In the genomic region with DNA sequence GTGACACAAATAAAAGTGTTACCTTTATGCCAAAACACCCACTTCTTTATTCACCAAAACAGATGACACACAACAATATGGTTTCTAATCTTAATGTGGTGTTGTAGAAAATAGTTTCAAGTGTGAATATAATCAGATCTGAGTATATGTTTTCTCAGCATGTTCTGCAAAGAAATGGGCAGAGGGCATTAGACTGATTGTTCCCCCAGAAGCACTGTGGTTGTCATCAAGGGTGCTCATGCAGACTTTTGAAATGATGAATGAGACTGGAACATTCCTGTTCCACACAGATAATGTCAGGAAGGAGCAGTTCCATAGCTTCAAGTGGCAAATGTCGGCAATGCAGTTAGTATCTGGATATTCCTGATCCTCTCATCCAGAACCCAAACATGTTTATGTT, we compare ENCODE assay signal across 5 cellular contexts.
TF ChIP-seq lines count a peak whose summit lies in the region.

No MANE protein-coding gene starts in this region.

TF ChIP-seq in GM23338, 12 proteins besides CTCF, POLR2A, EP300 and RAD21 (continues in another document):
- TF ChIP-seq ZNF331 (CRISPR knock-in tag; IDR thresholded peaks at IDR 0.05; ENCODE audit: low read depth) (no peak), POLR2AphosphoS5 (IDR thresholded peaks at IDR 0.05; ENCODE audit: low read depth) (no peak), ZNF114 (CRISPR knock-in tag; IDR thresholded peaks at IDR 0.05) (no peak)

TF ChIP-seq in HEK293, 187 proteins besides CTCF, POLR2A, EP300 and RAD21:
- TF ChIP-seq GFI1B (tag by site-specific recombination; IDR thresholded peaks at IDR 0.05) (no peak), ZNF548 (tag by site-specific recombination; IDR thresholded peaks at IDR 0.05) (no peak), ZNF175 (tag by site-specific recombination; IDR thresholded peaks at IDR 0.05) (no peak), OSR2 (tag by site-specific recombination; IDR thresholded peaks at IDR 0.05) (0 out of 2 replicates have a peak, but pooled peaks have one; percentile 14), SALL2 (tag by site-specific recombination; IDR thresholded peaks at IDR 0.05; ENCODE audit: borderline replicate concordance) (no peak), PRDM4 (tag by site-specific recombination; IDR thresholded peaks at IDR 0.05) (peak; percentile 68), ZNF354C (tag by site-specific recombination; IDR thresholded peaks at IDR 0.05; ENCODE audit: borderline replicate concordance, low read depth) (no peak), ZNF16 (tag by site-specific recombination; IDR thresholded peaks at IDR 0.05; ENCODE audit: low read depth) (no peak), ZNF169 (tag by site-specific recombination; IDR thresholded peaks at IDR 0.05) (no peak)

TF ChIP-seq in WTC11, 78 proteins besides CTCF, POLR2A, EP300 and RAD21 (continues in another document):
- no peak for TF ChIP-seq JUN (CRISPR knock-in tag; IDR thresholded peaks at IDR 0.05)
- TF ChIP-seq, protein P1, sequence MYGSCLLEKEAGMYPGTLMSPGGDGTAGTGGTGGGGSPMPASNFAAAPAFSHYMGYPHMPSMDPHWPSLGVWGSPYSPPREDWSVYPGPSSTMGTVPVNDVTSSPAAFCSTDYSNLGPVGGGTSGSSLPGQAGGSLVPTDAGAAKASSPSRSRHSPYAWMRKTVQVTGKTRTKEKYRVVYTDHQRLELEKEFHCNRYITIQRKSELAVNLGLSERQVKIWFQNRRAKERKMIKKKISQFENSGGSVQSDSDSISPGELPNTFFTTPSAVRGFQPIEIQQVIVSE (CRISPR knock-in tag; IDR thresholded peaks at IDR 0.05; ENCODE audit: borderline replicate concordance): no peak
- TF ChIP-seq TEAD1 (CRISPR knock-in tag; IDR thresholded peaks at IDR 0.05): no peak
- no peak for TF ChIP-seq PRDM15 (CRISPR knock-in tag; IDR thresholded peaks at IDR 0.05)
- TF ChIP-seq RELA (CRISPR knock-in tag; IDR thresholded peaks at IDR 0.05; ENCODE audit: borderline replicate concordance): no peak

TF ChIP-seq in K562, 482 proteins besides CTCF, POLR2A, EP300 and RAD21 (continues in another document):
- TF ChIP-seq RREB1 (CRISPR knock-in tag; IDR thresholded peaks at IDR 0.05): no peak
- peak; percentile 90 for TF ChIP-seq ARID1B (IDR thresholded peaks at IDR 0.05)
- TF ChIP-seq LEF1 (IDR thresholded peaks at IDR 0.05): peak; percentile 46; the same call in 1 of the 2 replicates
- peak; percentile 43; the same call in 1 of the 2 replicates for TF ChIP-seq MYC (IDR thresholded peaks at IDR 0.05; ENCODE audit: low read depth, low read length)
- no peak for TF ChIP-seq MYC (CRISPR knock-in tag; IDR thresholded peaks at IDR 0.05; ENCODE audit: borderline replicate concordance, low read depth)
- TF ChIP-seq ATF7 (IDR thresholded peaks at IDR 0.05): peak; percentile 48; the same call in 1 of the 2 replicates
- TF ChIP-seq TEAD1 (CRISPR knock-in tag; IDR thresholded peaks at IDR 0.05): 0 out of 4 replicates have a peak, but pooled peaks of 1 of the 2 experiments have one; percentile 29
- TF ChIP-seq JUNB (CRISPR knock-in tag; conservative IDR thresholded peaks at IDR 0.05): no peak
- peak; percentile 58; the same call in 1 of the 2 replicates for TF ChIP-seq DMBX1 (CRISPR knock-in tag; IDR thresholded peaks at IDR 0.05; ENCODE audit: borderline replicate concordance)
- TF ChIP-seq ETV1 (tag; conservative IDR thresholded peaks at IDR 0.05; ENCODE audit: low read depth): peak; percentile 30; the same call in 1 of the 2 replicates
- TF ChIP-seq TEAD4 (IDR thresholded peaks at IDR 0.05; ENCODE audit: low read length): peak; percentile 81
- no peak for TF ChIP-seq TEAD4 (CRISPR knock-in tag; IDR thresholded peaks at IDR 0.05; ENCODE audit: borderline replicate concordance)
- 0 out of 2 replicates have a peak, but pooled peaks have one; percentile 19 for TF ChIP-seq FOXM1 (IDR thresholded peaks at IDR 0.05; ENCODE audit: low read depth)
- TF ChIP-seq FOXM1 (CRISPR knock-in tag; IDR thresholded peaks at IDR 0.05; ENCODE audit: low read depth): no peak
- TF ChIP-seq, protein P2, sequence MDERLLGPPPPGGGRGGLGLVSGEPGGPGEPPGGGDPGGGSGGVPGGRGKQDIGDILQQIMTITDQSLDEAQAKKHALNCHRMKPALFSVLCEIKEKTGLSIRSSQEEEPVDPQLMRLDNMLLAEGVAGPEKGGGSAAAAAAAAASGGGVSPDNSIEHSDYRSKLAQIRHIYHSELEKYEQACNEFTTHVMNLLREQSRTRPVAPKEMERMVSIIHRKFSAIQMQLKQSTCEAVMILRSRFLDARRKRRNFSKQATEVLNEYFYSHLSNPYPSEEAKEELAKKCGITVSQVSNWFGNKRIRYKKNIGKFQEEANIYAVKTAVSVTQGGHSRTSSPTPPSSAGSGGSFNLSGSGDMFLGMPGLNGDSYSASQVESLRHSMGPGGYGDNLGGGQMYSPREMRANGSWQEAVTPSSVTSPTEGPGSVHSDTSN (CRISPR knock-in tag; IDR thresholded peaks at IDR 0.05; ENCODE audit: low read depth): peak; percentile 49; the same call in 1 of the 2 replicates
- TF ChIP-seq, protein P2 (tag; conservative IDR thresholded peaks at IDR 0.05; ENCODE audit: low read depth): peak; percentile 97
- peak; percentile 67 for TF ChIP-seq CBFA2T2 (conservative IDR thresholded peaks at IDR 0.05)

TF ChIP-seq in GM12891, 5 proteins besides CTCF, POLR2A, EP300 and RAD21:
- TF ChIP-seq SPI1 (IDR thresholded peaks at IDR 0.05; ENCODE audit: low read depth, low read length) (no peak), POLR2AphosphoS5 (IDR thresholded peaks at IDR 0.05; ENCODE audit: low read depth, low read length) (no peak), POU2F2 (IDR thresholded peaks at IDR 0.05; ENCODE audit: low read depth, low read length) (no peak), TAF1 (IDR thresholded peaks at IDR 0.05; ENCODE audit: low read depth, low read length) (no peak), PAX5 (IDR thresholded peaks at IDR 0.05; ENCODE audit: insufficient read depth, low read length, severe bottlenecking) (no peak)
